ENCODE assay signal across 35 cellular contexts in genomic region chr22:48587236-48587865, GRCh38.
"Had no signal": no experiment of that assay in that cellular context is flagged by ENCODE, and none has a peak within 500 bp of the region (broad histone marks: within the 10 kb centered on the region; RNA-seq: fewer than 3 reads in every experiment).

No MANE protein-coding gene starts in this region.

- H3K4me3 Mint-ChIP-seq: activated CD4-positive, alpha-beta T cell treated with anti-CD3 and anti-CD28 coated beads for 36 hours; activated CD4-positive, alpha-beta T cell treated with anti-CD3 and anti-CD28 coated beads, Interleukin-2, amount 10 ng/mL, durations not matched to agents 7 days and 5 days; activated CD8-positive, alpha-beta T cell treated with anti-CD3 and anti-CD28 coated beads, Interleukin-2, amount 10 ng/mL, durations not matched to agents 7 days and 5 days; activated naive CD4-positive, alpha-beta T cell treated with anti-CD3 and anti-CD28 coated beads, Interleukin-2, amount 50 U/mL, for 24 hours; activated T-cell treated with anti-CD3 and anti-CD28 coated beads, Interleukin-2, amount 50 U/mL, for 24 hours; T-helper 1 cell treated with Interleukin-12 subunit alpha and Interleukin-12 subunit beta and Interleukin-4 antibody, amounts not matched to agents 30 μg/mL and 1 μg/mL, for 36 hours; T-helper 2 cell treated with Interferon-gamma antibody and Interleukin-4, amounts not matched to agents 5 μg/mL and 100 μg/mL, for 36 hours; WTC11 had no signal

- ATAC-seq: activated CD4-positive, alpha-beta T cell treated with anti-CD3 and anti-CD28 coated beads for 36 hours; activated CD4-positive, CD25-positive, alpha-beta regulatory T cell treated with anti-CD3 and anti-CD28 coated beads, Interleukin-2, amount 50 U/mL, for 24 hours; activated CD8-positive, alpha-beta T cell treated with anti-CD3 and anti-CD28 coated beads, Interleukin-2, amount 10 ng/mL, durations not matched to agents 7 days and 5 days; body of pancreas; PC-3 had no signal

- H3K4me1 Mint-ChIP-seq: activated CD4-positive, alpha-beta T cell treated with anti-CD3 and anti-CD28 coated beads for 36 hours; activated CD4-positive, alpha-beta T cell treated with anti-CD3 and anti-CD28 coated beads, Interleukin-2, amount 10 ng/mL, durations not matched to agents 7 days and 5 days; activated naive CD4-positive, alpha-beta T cell treated with anti-CD3 and anti-CD28 coated beads, Interleukin-2, amount 50 U/mL, for 24 hours; WTC11 had no signal

- DNase-seq: activated CD4-positive, alpha-beta T cell treated with anti-CD3 and anti-CD28 coated beads for 36 hours; activated CD4-positive, alpha-beta T cell treated with anti-CD3 and anti-CD28 coated beads, Interleukin-2, amount 10 ng/mL, durations not matched to agents 7 days and 5 days; activated CD4-positive, alpha-beta T cell treated with anti-CD3 and anti-CD28 coated beads, Interleukin-2, amount 50 U/mL, for 48 hours; activated CD8-positive, alpha-beta T cell treated with anti-CD3 and anti-CD28 coated beads, Interleukin-2, amount 10 ng/mL, durations not matched to agents 7 days and 5 days; activated gamma-delta T cell; activated naive CD4-positive, alpha-beta T cell treated with Interleukin-2 at 50 U/mL for 16 hours; activated T-cell treated with anti-CD3 and anti-CD28 coated beads, Interleukin-2, amount 50 U/mL, for 24 hours; adrenal gland; body of pancreas; caudate nucleus; cerebellar nuclear complex; NCI-H1092 treated with DMSO at 0.1 percent for 48 hours; NCI-H1417; NCI-H146; NCI-H187; NCI-H2029 treated with DMSO at 0.1 percent for 48 hours; NCI-H2107; NCI-H2171; NCI-H510A; NCI-H526; NCI-H748 treated with DMSO at 0.1 percent for 48 hours; NK-92 treated with Interleukin-12 subunit alpha and Interleukin-12 subunit beta, amount 100 ng/mL, for 24 hours; PC-3; Peyer's patch; SHP77; SK-N-SH had no signal

- H3K4me2 ChIP-seq: SK-N-SH had no signal

- H3K9ac ChIP-seq: SK-N-SH had no signal

- H3K4me1 ChIP-seq: adrenal gland, body of pancreas, breast epithelium, Peyer's patch, SJSA1 had no signal

- H3K27me3 Mint-ChIP-seq: activated CD4-positive, alpha-beta T cell treated with anti-CD3 and anti-CD28 coated beads, Interleukin-2, amount 10 ng/mL, durations not matched to agents 7 days and 5 days had no signal

- H3K27ac Mint-ChIP-seq: activated CD4-positive, alpha-beta T cell treated with anti-CD3 and anti-CD28 coated beads for 36 hours; activated CD4-positive, alpha-beta T cell treated with anti-CD3 and anti-CD28 coated beads, Interleukin-2, amount 10 ng/mL, durations not matched to agents 7 days and 5 days; activated CD8-positive, alpha-beta T cell treated with anti-CD3 and anti-CD28 coated beads, Interleukin-2, amount 10 ng/mL, durations not matched to agents 7 days and 5 days; activated naive CD4-positive, alpha-beta T cell treated with anti-CD3 and anti-CD28 coated beads, Interleukin-2, amount 50 U/mL, for 24 hours; activated T-cell treated with anti-CD3 and anti-CD28 coated beads, Interleukin-2, amount 50 U/mL, for 24 hours; activated T-helper 2 cell treated with anti-CD3 and anti-CD28 coated beads, Interferon-gamma antibody, Interleukin-2, Interleukin-4, amounts not matched to agents 10 μg/mL and 5 μg/mL and 100 μg/mL, durations not matched to agents 14 hours and 24 hours and 36 hours; T-helper 1 cell treated with Interleukin-12 subunit alpha and Interleukin-12 subunit beta and Interleukin-4 antibody, amounts not matched to agents 30 μg/mL and 1 μg/mL, for 36 hours; T-helper 2 cell treated with Interferon-gamma antibody and Interleukin-4, amounts not matched to agents 5 μg/mL and 100 μg/mL, for 36 hours; WTC11 had no signal

- H3K36me3 Mint-ChIP-seq: activated naive CD4-positive, alpha-beta T cell treated with anti-CD3 and anti-CD28 coated beads, Interleukin-2, amount 50 U/mL, for 24 hours; WTC11 had no signal

- H3K9me3 ChIP-seq: adrenal gland, body of pancreas, breast epithelium, Peyer's patch, SJSA1, SK-N-SH had no signal

- H3K27ac ChIP-seq: adrenal gland, body of pancreas, breast epithelium, Peyer's patch, RWPE1, SJSA1 had no signal

- H3K9me3 Mint-ChIP-seq: activated CD4-positive, alpha-beta T cell treated with anti-CD3 and anti-CD28 coated beads, Interleukin-2, amount 10 ng/mL, durations not matched to agents 7 days and 5 days; activated naive CD4-positive, alpha-beta T cell treated with anti-CD3 and anti-CD28 coated beads, Interleukin-2, amount 50 U/mL, for 24 hours; activated T-cell treated with anti-CD3 and anti-CD28 coated beads, Interleukin-2, amount 50 U/mL, for 24 hours; activated T-helper 2 cell treated with anti-CD3 and anti-CD28 coated beads, Interferon-gamma antibody, Interleukin-2, Interleukin-4, amounts not matched to agents 10 μg/mL and 5 μg/mL and 100 μg/mL, durations not matched to agents 14 hours and 24 hours and 36 hours; T-helper 1 cell treated with Interleukin-12 subunit alpha and Interleukin-12 subunit beta and Interleukin-4 antibody, amounts not matched to agents 30 μg/mL and 1 μg/mL, for 36 hours; T-helper 2 cell treated with Interferon-gamma antibody and Interleukin-4, amounts not matched to agents 5 μg/mL and 100 μg/mL, for 36 hours; WTC11 had no signal

- H3K9me2 ChIP-seq: SK-N-SH had no signal

- H3K4me3 ChIP-seq: adrenal gland, body of pancreas, breast epithelium, Peyer's patch, SJSA1 had no signal

- H3K36me3 ChIP-seq: adrenal gland, breast epithelium, Peyer's patch had no signal

- H3K27me3 ChIP-seq: adrenal gland, body of pancreas, breast epithelium, Peyer's patch, SJSA1 had no signal
